Comparison of ENCODE assay signal across 18 cellular contexts in the genomic region with DNA sequence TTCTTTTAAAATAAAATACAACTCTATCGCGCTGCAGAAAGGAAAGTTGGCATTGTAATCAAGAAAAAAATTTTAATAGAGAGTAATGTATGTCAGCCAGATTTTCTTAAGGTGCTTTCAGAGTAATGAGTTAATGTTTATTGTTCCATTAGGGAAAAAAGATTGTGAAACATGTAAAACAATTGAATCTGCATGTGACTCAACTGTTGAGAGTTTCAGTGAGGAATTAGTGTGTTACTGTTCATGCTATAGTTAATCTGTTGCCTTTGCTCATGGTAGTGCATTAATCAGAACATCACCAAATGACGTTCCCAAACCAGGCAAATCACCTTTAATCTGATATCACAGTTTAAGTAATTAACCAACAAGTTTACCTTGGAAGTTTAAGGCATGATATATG.
DNase-seq lines count a peak whose midpoint lies in the region; ATAC-seq, FAIRE-seq and TF ChIP-seq lines count a peak whose summit lies in the region.
"Had no signal": no experiment of that assay in that cellular context is flagged by ENCODE, and none has a peak within 500 bp of the region (broad histone marks: within the 10 kb centered on the region; RNA-seq: fewer than 3 reads in every experiment).

No MANE protein-coding gene starts in this region.

- CTCF ChIA-PET in activated naive CD4-positive, alpha-beta T cell treated with anti-CD3 and anti-CD28 coated beads for 36 hours (lab: Charles Lee): no interaction called here

- no peaks in the 10 kb centered on the region for H3K4me1 ChIP-seq in astrocyte (ENCODE audit: insufficient read depth, low read length)

- no peak for TF ChIP-seq CTCF in D721Med (IDR thresholded peaks at IDR 0.05; ENCODE audit: insufficient read depth, missing control alignments)
- no peak for TF ChIP-seq CTCF in astrocyte (IDR thresholded peaks at IDR 0.05; ENCODE audit: insufficient read depth, low read depth, low read length)
- no peak for TF ChIP-seq CTCF in fibroblast of pulmonary artery (IDR thresholded peaks at IDR 0.05; ENCODE audit: low read length, missing control alignments)
- TF ChIP-seq CTCF in neural crest cell (conservative IDR thresholded peaks at IDR 0.05): no peak

- H3K4me2 ChIP-seq in astrocyte (ENCODE audit: low read length): no peak overlapping the region

- peak; percentile 16 for FAIRE-seq in D721Med (lab: Jason Lieb, UNC)
- no peak for FAIRE-seq in astrocyte (lab: Jason Lieb, UNC)
- FAIRE-seq: GM12891, RCC 7860 had no signal

- H3K4me3 Mint-ChIP-seq in astrocyte (ENCODE audit: unreplicated experiment): no peak overlapping the region
- H3K4me3 Mint-ChIP-seq in neural crest cell: no peak overlapping the region
- H3K4me3 Mint-ChIP-seq in activated naive CD4-positive, alpha-beta T cell treated with anti-CD3 and anti-CD28 coated beads for 36 hours: no peak overlapping the region
- H3K4me3 Mint-ChIP-seq: CD4-positive, alpha-beta T cell had no signal

- H3K27ac Mint-ChIP-seq in astrocyte (ENCODE audit: unreplicated experiment): no peak overlapping the region
- H3K27ac Mint-ChIP-seq in neural crest cell (ENCODE audit: unreplicated experiment): peak overlapping the region; percentile 73
- H3K27ac Mint-ChIP-seq in activated naive CD4-positive, alpha-beta T cell treated with anti-CD3 and anti-CD28 coated beads for 36 hours: no peak overlapping the region
- H3K27ac Mint-ChIP-seq: CD4-positive, alpha-beta T cell had no signal

- no peak overlapping the region for H3K27ac ChIP-seq in astrocyte (ENCODE audit: low read depth, low read length)

- no peaks in the 10 kb centered on the region for H3K36me3 ChIP-seq in astrocyte (ENCODE audit: insufficient read depth, low read length)

- H3K27me3 Mint-ChIP-seq in astrocyte (ENCODE audit: low read depth, unreplicated experiment) (no peaks in the 10 kb centered on the region), neural crest cell (ENCODE audit: low read depth) (no peaks in the 10 kb centered on the region)
- H3K27me3 Mint-ChIP-seq in activated naive CD4-positive, alpha-beta T cell treated with anti-CD3 and anti-CD28 coated beads for 36 hours (ENCODE audit: low read depth): no peaks in the 10 kb centered on the region
- H3K27me3 Mint-ChIP-seq: CD4-positive, alpha-beta T cell had no signal

- H3K4me1 Mint-ChIP-seq in astrocyte (ENCODE audit: low read depth, unreplicated experiment) (no peaks in the 10 kb centered on the region), neural crest cell (peaks cover 64% of the 10 kb centered on the region)
- H3K4me1 Mint-ChIP-seq in activated naive CD4-positive, alpha-beta T cell treated with anti-CD3 and anti-CD28 coated beads for 36 hours (ENCODE audit: low read depth): no peaks in the 10 kb centered on the region

- H3K9me3 Mint-ChIP-seq in astrocyte (ENCODE audit: unreplicated experiment) (no peaks in the 10 kb centered on the region), neural crest cell (peaks cover 14% of the 10 kb centered on the region)
- peaks cover 1% of the 10 kb centered on the region for H3K9me3 Mint-ChIP-seq in activated naive CD4-positive, alpha-beta T cell treated with anti-CD3 and anti-CD28 coated beads for 36 hours

- no peaks in the 10 kb centered on the region for H4K20me1 ChIP-seq in astrocyte (ENCODE audit: insufficient read depth, low read length)

- H3K4me3 ChIP-seq in astrocyte (ENCODE audit: insufficient read depth, low read depth, low read length) (no peak overlapping the region), fibroblast of pulmonary artery (replicated peaks; ENCODE audit: low read depth, low read length) (no peak overlapping the region)

- no peaks in the 10 kb centered on the region for H3K27me3 ChIP-seq in astrocyte (ENCODE audit: insufficient read depth, low read length)

- H3K9ac ChIP-seq in astrocyte (ENCODE audit: low read length): no peak overlapping the region

- DNase-seq in D721Med (ENCODE audit: insufficient read length, low spot score) (no peak), astrocyte (ENCODE audit: low read depth) (peak; percentile 20), fibroblast of pulmonary artery (ENCODE audit: low read depth) (peak; percentile 5), neural crest cell (ENCODE audit: low read depth, low spot score) (no peak), middle frontal gyrus (ENCODE audit: extremely low spot score, low spot score) (no peak), NCI-H510A treated with DMSO at 0.1 percent for 48 hours (lab: John Stamatoyannopoulos, UW) (no peak)
- DNase-seq in activated naive CD4-positive, alpha-beta T cell treated with anti-CD3 and anti-CD28 coated beads for 36 hours: no peak
- DNase-seq: CD4-positive, alpha-beta T cell; EL; GOT3; NCI-H1092 treated with DMSO at 0.1 percent for 48 hours; NCI-H2081; NCI-H748 treated with DMSO at 0.1 percent for 48 hours; NK-92 treated with Interleukin-12 subunit alpha and Interleukin-12 subunit beta, amount 100 ng/mL, for 24 hours; SHP77 had no signal

- no peaks in the 10 kb centered on the region for H3K9me3 ChIP-seq in astrocyte (ENCODE audit: insufficient read depth, low read depth, low read length)

- no peak overlapping the region for H2AFZ ChIP-seq in astrocyte (ENCODE audit: low read depth, low read length)

- intact Hi-C loops in activated naive CD4-positive, alpha-beta T cell treated with anti-CD3 and anti-CD28 coated beads for 36 hours (cut with micrococcal nuclease): no loop called here

- no peaks in the 10 kb centered on the region for H3K79me2 ChIP-seq in astrocyte (ENCODE audit: insufficient read depth, low read length)

- H3K36me3 Mint-ChIP-seq in astrocyte (ENCODE audit: low read depth, unreplicated experiment): no peaks in the 10 kb centered on the region
- peaks cover 16% of the 10 kb centered on the region for H3K36me3 Mint-ChIP-seq in neural crest cell (ENCODE audit: low read depth)
- H3K36me3 Mint-ChIP-seq in activated naive CD4-positive, alpha-beta T cell treated with anti-CD3 and anti-CD28 coated beads for 36 hours (ENCODE audit: low read depth): no peaks in the 10 kb centered on the region

- ATAC-seq in esophagus mucosa: no peak

Comparison
In these comparisons a context has a peak if more than half of its experiments do, and no peak if none do; other contexts are left out.
1. DNase-seq: peak in astrocyte (single experiment) and fibroblast of pulmonary artery (single experiment); none in D721Med (single experiment), neural crest cell (single experiment), middle frontal gyrus (single experiment), activated naive CD4-positive, alpha-beta T cell treated with anti-CD3 and anti-CD28 coated beads for 36 hours (single experiment) and NCI-H510A treated with DMSO at 0.1 percent for 48 hours (single experiment).